Comparison of ENCODE assay signal across 2 cellular contexts in the genomic region with DNA sequence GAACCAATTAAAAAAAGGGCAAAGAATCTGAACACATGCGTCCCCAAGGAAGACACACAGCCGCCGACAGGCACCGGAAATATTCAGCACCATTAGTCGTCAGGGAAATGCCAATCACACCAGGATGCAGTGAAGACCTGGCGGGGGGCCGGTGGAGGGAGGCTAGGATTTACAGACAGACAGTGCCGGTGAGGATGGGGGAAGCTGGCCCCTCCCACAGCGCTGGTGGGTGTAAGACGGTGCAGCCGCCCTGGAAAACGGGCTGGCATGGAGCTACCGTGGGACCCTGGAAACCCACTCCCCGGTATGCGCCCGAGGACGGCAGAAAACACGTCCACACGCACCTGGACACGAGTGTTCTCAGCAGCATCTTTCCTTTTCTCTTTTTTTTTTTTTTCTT.
TF ChIP-seq lines count a peak whose summit lies in the region.

No MANE protein-coding gene starts in this region.

TF ChIP-seq in SK-N-SH, 30 proteins besides CTCF, POLR2A, EP300 and RAD21:
- TF ChIP-seq, protein P1, sequence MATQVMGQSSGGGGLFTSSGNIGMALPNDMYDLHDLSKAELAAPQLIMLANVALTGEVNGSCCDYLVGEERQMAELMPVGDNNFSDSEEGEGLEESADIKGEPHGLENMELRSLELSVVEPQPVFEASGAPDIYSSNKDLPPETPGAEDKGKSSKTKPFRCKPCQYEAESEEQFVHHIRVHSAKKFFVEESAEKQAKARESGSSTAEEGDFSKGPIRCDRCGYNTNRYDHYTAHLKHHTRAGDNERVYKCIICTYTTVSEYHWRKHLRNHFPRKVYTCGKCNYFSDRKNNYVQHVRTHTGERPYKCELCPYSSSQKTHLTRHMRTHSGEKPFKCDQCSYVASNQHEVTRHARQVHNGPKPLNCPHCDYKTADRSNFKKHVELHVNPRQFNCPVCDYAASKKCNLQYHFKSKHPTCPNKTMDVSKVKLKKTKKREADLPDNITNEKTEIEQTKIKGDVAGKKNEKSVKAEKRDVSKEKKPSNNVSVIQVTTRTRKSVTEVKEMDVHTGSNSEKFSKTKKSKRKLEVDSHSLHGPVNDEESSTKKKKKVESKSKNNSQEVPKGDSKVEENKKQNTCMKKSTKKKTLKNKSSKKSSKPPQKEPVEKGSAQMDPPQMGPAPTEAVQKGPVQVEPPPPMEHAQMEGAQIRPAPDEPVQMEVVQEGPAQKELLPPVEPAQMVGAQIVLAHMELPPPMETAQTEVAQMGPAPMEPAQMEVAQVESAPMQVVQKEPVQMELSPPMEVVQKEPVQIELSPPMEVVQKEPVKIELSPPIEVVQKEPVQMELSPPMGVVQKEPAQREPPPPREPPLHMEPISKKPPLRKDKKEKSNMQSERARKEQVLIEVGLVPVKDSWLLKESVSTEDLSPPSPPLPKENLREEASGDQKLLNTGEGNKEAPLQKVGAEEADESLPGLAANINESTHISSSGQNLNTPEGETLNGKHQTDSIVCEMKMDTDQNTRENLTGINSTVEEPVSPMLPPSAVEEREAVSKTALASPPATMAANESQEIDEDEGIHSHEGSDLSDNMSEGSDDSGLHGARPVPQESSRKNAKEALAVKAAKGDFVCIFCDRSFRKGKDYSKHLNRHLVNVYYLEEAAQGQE (IDR thresholded peaks at IDR 0.05; ENCODE audit: low read depth, low read length) = no peak
- TF ChIP-seq ELF1 (IDR thresholded peaks at IDR 0.05) = no peak

TF ChIP-seq in SK-N-SH treated with all-trans-retinoic acid at 6 μM for 48 hours, 23 proteins besides CTCF, POLR2A, EP300 and RAD21 (continued from another document):
- TF ChIP-seq, protein P2, sequence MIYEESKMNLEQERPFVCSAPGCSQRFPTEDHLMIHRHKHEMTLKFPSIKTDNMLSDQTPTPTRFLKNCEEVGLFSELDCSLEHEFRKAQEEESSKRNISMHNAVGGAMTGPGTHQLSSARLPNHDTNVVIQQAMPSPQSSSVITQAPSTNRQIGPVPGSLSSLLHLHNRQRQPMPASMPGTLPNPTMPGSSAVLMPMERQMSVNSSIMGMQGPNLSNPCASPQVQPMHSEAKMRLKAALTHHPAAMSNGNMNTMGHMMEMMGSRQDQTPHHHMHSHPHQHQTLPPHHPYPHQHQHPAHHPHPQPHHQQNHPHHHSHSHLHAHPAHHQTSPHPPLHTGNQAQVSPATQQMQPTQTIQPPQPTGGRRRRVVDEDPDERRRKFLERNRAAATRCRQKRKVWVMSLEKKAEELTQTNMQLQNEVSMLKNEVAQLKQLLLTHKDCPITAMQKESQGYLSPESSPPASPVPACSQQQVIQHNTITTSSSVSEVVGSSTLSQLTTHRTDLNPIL (CRISPR knock-in tag; IDR thresholded peaks at IDR 0.05; ENCODE audit: low read depth) = no peak
